10 cellular contexts compared by ENCODE assay signal in genomic region chr13:59261928-59262488, GRCh38.
DNase-seq lines count a peak whose midpoint lies in the region; ATAC-seq and TF ChIP-seq lines count a peak whose summit lies in the region.
"Had no signal": no experiment of that assay in that cellular context is flagged by ENCODE, and none has a peak within 500 bp of the region (broad histone marks: within the 10 kb centered on the region; RNA-seq: fewer than 3 reads in every experiment).

No MANE protein-coding gene starts in this region.

- H3K4me3 Mint-ChIP-seq in activated naive CD8-positive, alpha-beta T cell treated with anti-CD3 and anti-CD28 coated beads, Interleukin-2, amount 50 U/mL, for 24 hours = no peak overlapping the region
- H3K4me3 Mint-ChIP-seq: central memory CD8-positive, alpha-beta T cell had no signal

- H3K4me2 ChIP-seq in hepatocyte = no peak overlapping the region

- H3K9me2 ChIP-seq in hepatocyte (replicated peaks; ENCODE audit: insufficient read depth) = no peaks in the 10 kb centered on the region

- intact Hi-C loops in Right ventricle myocardium inferior (cut with DNase I) = no loop called here
- intact Hi-C loops in upper lobe of right lung (cut with DNase I) = no loop called here

- H3K9me3 ChIP-seq in cardiac muscle cell (ENCODE audit: low read depth) (no peaks in the 10 kb centered on the region), hepatocyte (ENCODE audit: low read depth) (no peaks in the 10 kb centered on the region), upper lobe of right lung (no peaks in the 10 kb centered on the region)

- H3K4me1 ChIP-seq in cardiac muscle cell (ENCODE audit: low read depth) = peaks cover 5% of the 10 kb centered on the region
- no peaks in the 10 kb centered on the region for H3K4me1 ChIP-seq in hepatocyte (ENCODE audit: insufficient read depth)
- no peaks in the 10 kb centered on the region for H3K4me1 ChIP-seq in upper lobe of right lung

- H3K27me3 ChIP-seq in cardiac muscle cell (no peaks in the 10 kb centered on the region), hepatocyte (no peaks in the 10 kb centered on the region), upper lobe of right lung (no peaks in the 10 kb centered on the region)

- WGBS in hepatocyte (ENCODE audit: low lambda C conversion rate, missing lambda C conversion rate) = 61% methylated on average over 4 of the region's 4 CpGs

- no peaks in the 10 kb centered on the region for H3K4me1 Mint-ChIP-seq in activated naive CD8-positive, alpha-beta T cell treated with anti-CD3 and anti-CD28 coated beads, Interleukin-2, amount 50 U/mL, for 24 hours
- H3K4me1 Mint-ChIP-seq: central memory CD8-positive, alpha-beta T cell had no signal

- peaks cover 2% of the 10 kb centered on the region for H3K27me3 Mint-ChIP-seq in activated naive CD8-positive, alpha-beta T cell treated with anti-CD3 and anti-CD28 coated beads, Interleukin-2, amount 50 U/mL, for 24 hours
- H3K27me3 Mint-ChIP-seq: central memory CD8-positive, alpha-beta T cell had no signal

- H3K9me3 Mint-ChIP-seq in activated naive CD8-positive, alpha-beta T cell treated with anti-CD3 and anti-CD28 coated beads, Interleukin-2, amount 50 U/mL, for 24 hours = no peaks in the 10 kb centered on the region

- H3K36me3 Mint-ChIP-seq in activated naive CD8-positive, alpha-beta T cell treated with anti-CD3 and anti-CD28 coated beads, Interleukin-2, amount 50 U/mL, for 24 hours (ENCODE audit: low read depth) = no peaks in the 10 kb centered on the region

- no peaks in the 10 kb centered on the region for H3K79me2 ChIP-seq in hepatocyte

- ATAC-seq in Right ventricle myocardium inferior (no peak), SK-N-SH treated with all-trans-retinoic acid at 6 μM for 48 hours (peak; percentile 47), upper lobe of right lung (no peak)
- no peak for ATAC-seq in activated naive CD8-positive, alpha-beta T cell treated with anti-CD3 and anti-CD28 coated beads, Interleukin-2, amount 50 U/mL, for 24 hours

- H3K4me3 ChIP-seq in cardiac muscle cell (no peak overlapping the region), hepatocyte (no peak overlapping the region), upper lobe of right lung (no peak overlapping the region)

- H3K27ac Mint-ChIP-seq in activated naive CD8-positive, alpha-beta T cell treated with anti-CD3 and anti-CD28 coated beads, Interleukin-2, amount 50 U/mL, for 24 hours = no peak overlapping the region

- CTCF ChIA-PET in RWPE1 (lab: Yijun Ruan, JAX) = interaction anchor here (0.5 to 0.7 kb wide), 3 partner anchors 220 to 422 kb away, joined by 3 read pairs; no protein-coding TSS in a partner anchor

- peak; percentile 72 for TF ChIP-seq CTCF in cardiac muscle cell (IDR thresholded peaks at IDR 0.05; ENCODE audit: low read depth, low read length)
- TF ChIP-seq CTCF in hepatocyte (IDR thresholded peaks at IDR 0.05; ENCODE audit: poor library complexity) = peak; percentile 47
- peak; percentile 21 for TF ChIP-seq CTCF in upper lobe of right lung (IDR thresholded peaks at IDR 0.05)
- no peak for TF ChIP-seq CTCF in RWPE1 (conservative IDR thresholded peaks at IDR 0.05; ENCODE audit: low read depth)

- POLR2A ChIA-PET in RWPE1 (lab: Yijun Ruan, JAX; ENCODE audit: low non-redundant PET) = no interaction called here

- H4K20me1 ChIP-seq in hepatocyte (ENCODE audit: insufficient read depth, poor library complexity, severe bottlenecking) = no peaks in the 10 kb centered on the region

- H3K27ac ChIP-seq in cardiac muscle cell (no peak overlapping the region), hepatocyte (no peak overlapping the region), upper lobe of right lung (no peak overlapping the region), RWPE1 (no peak overlapping the region)

- H3K36me3 ChIP-seq in cardiac muscle cell = no peaks in the 10 kb centered on the region
- no peaks in the 10 kb centered on the region for H3K36me3 ChIP-seq in hepatocyte (replicated peaks; ENCODE audit: insufficient read depth, low read depth)
- H3K36me3 ChIP-seq in upper lobe of right lung = no peaks in the 10 kb centered on the region

- peak; percentile 60 to 68 for DNase-seq in cardiac muscle cell (ENCODE audit: low read depth in 1 of 2, low spot score in 1 of 2)
- no peak for DNase-seq in Right ventricle myocardium inferior (ENCODE audit: missing footprints)
- DNase-seq in hepatocyte (ENCODE audit: low spot score) = peak; percentile 18
- DNase-seq in upper lobe of right lung = no peak
- DNase-seq in RWPE1 (ENCODE audit: low spot score) = no peak
- no peak for DNase-seq in activated naive CD8-positive, alpha-beta T cell treated with anti-CD3 and anti-CD28 coated beads, Interleukin-2, amount 50 U/mL, for 24 hours
- no peak for DNase-seq in stimulated activated CD4-positive, alpha-beta T cell treated with anti-CD3 and anti-CD28 coated beads, Interleukin-2, amount 100 ng/mL, for 48 hours
- DNase-seq: activated CD4-positive, alpha-beta T cell treated with anti-CD3 and anti-CD28 coated beads, Interleukin-2, amount 50 U/mL, for 48 hours had no signal

- no peak overlapping the region for H2AFZ ChIP-seq in hepatocyte

TF ChIP-seq in SK-N-SH treated with all-trans-retinoic acid at 6 μM for 48 hours, 23 proteins besides CTCF, POLR2A, EP300 and RAD21:
- no peak for TF ChIP-seq ZC3H10 (CRISPR knock-in tag; IDR thresholded peaks at IDR 0.05)
- TF ChIP-seq ESRRG (CRISPR knock-in tag; IDR thresholded peaks at IDR 0.05) = no peak
- TF ChIP-seq ZFP3 (CRISPR knock-in tag; IDR thresholded peaks at IDR 0.05) = no peak
- TF ChIP-seq TSHZ2 (CRISPR knock-in tag; IDR thresholded peaks at IDR 0.05) = no peak
- TF ChIP-seq ARNTL (CRISPR knock-in tag; IDR thresholded peaks at IDR 0.05; ENCODE audit: borderline replicate concordance, low read depth) = no peak
- TF ChIP-seq ZNF70 (CRISPR knock-in tag; IDR thresholded peaks at IDR 0.05) = no peak
- TF ChIP-seq ZFP30 (CRISPR knock-in tag; IDR thresholded peaks at IDR 0.05) = no peak
- no peak for TF ChIP-seq POU6F1 (CRISPR knock-in tag; IDR thresholded peaks at IDR 0.05; ENCODE audit: borderline replicate concordance, low read depth)
- no peak for TF ChIP-seq CSDC2 (CRISPR knock-in tag; IDR thresholded peaks at IDR 0.05)
- TF ChIP-seq OSR1 (CRISPR knock-in tag; IDR thresholded peaks at IDR 0.05) = no peak
- no peak for TF ChIP-seq BACH2 (CRISPR knock-in tag; IDR thresholded peaks at IDR 0.05; ENCODE audit: borderline replicate concordance)

Comparison
In these comparisons a context has a peak if more than half of its experiments do, and no peak if none do; other contexts are left out.
1. DNase-seq: peak in cardiac muscle cell (2 of 2) and hepatocyte (single experiment); none in Right ventricle myocardium inferior (single experiment), upper lobe of right lung (single experiment), RWPE1 (single experiment), activated naive CD8-positive, alpha-beta T cell treated with anti-CD3 and anti-CD28 coated beads, Interleukin-2, amount 50 U/mL, for 24 hours (single experiment) and stimulated activated CD4-positive, alpha-beta T cell treated with anti-CD3 and anti-CD28 coated beads, Interleukin-2, amount 100 ng/mL, for 48 hours (0 of 2).